ENCODE assay signal across 9 cellular contexts in the genomic region with DNA sequence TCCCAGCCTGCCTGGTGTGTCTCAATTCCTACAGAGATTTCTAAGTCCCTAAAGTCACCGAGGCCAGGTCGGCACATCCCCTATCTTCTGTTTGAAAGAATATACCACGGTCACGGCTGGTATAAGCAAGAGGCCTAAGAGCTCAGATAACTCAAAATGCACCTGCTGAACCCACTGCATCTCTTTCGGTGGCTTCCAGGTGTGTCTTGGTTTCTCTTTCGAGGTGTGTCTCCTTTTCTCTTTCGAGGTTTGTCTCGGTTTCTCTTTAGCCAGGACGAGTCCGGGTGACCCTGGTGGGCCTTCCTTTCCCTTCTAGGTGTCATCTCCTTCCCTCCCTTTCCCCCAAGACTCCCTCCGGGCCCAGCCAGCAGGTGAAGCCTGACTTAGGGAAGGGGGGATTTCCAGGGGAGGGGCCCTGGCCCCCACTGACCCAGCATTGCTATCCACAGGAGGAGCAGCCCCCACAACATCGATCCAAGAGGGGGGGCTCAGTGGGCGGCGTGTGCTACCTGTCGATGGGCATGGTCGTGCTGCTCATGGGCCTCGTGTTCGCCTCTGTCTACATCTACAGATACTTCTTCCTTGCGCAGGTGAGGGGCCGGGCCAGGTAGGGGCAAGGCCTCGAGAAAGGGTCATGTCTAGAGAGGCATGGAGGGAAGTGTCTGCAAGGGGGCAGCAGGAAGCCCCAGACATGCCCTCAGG. TPM values are rescaled to one million over a fixed set of nuclear protein-coding genes. Genes with fewer than 3 reads are reported as not detected.
A peak's percentile ranks its signal among the peaks of the same experiment; 100 is the strongest.
DNase-seq lines count a peak whose midpoint lies in the region; ATAC-seq, FAIRE-seq and TF ChIP-seq lines count a peak whose summit lies in the region.
"Had no signal": no experiment of that assay in that cellular context is flagged by ENCODE, and none has a peak within 500 bp of the region (broad histone marks: within the 10 kb centered on the region; RNA-seq: fewer than 3 reads in every experiment).

No MANE protein-coding gene starts in this region.

- FAIRE-seq in GM18507 (lab: Jason Lieb, UNC) = peak; percentile 99
- FAIRE-seq: RCC 7860 had no signal

- TF ChIP-seq EP300 in ovary (IDR thresholded peaks at IDR 0.05) = no peak

- intact Hi-C loops in mucosa of descending colon (cut with DNase I, micrococcal nuclease) (no loop called here), ovary (cut with DNase I) (no loop called here)

- H3K27ac ChIP-seq in ovary = no peak overlapping the region

- ATAC-seq in GM21447 (IDR thresholded peaks at IDR 0.05; ENCODE audit: unreplicated experiment) (peak; percentile 59), HG03442 (IDR thresholded peaks at IDR 0.05; ENCODE audit: unreplicated experiment) (peak; percentile 65), mucosa of descending colon (peak; percentile 26)

- no peak for TF ChIP-seq CTCF in mucosa of descending colon (IDR thresholded peaks at IDR 0.05)
- TF ChIP-seq CTCF in ovary (IDR thresholded peaks at IDR 0.05) = no peak

- H3K4me1 ChIP-seq in mucosa of descending colon (ENCODE audit: low read depth) (peaks cover 95% of the 10 kb centered on the region), ovary (ENCODE audit: insufficient read depth) (no peaks in the 10 kb centered on the region)

- DNase-seq in GM18507 (ENCODE audit: extremely low spot score, insufficient read length, low read depth) (no peak), mucosa of descending colon (peak in 2 of 3 donors; percentile 47 to 52), medulla oblongata (ENCODE audit: extremely low spot score) (no peak), ovary (no peak), SK-N-DZ (ENCODE audit: low spot score) (no peak), glomerular visceral epithelial cell (ENCODE audit: extremely low spot score) (no peak)

- H3K4me3 ChIP-seq in mucosa of descending colon (no peak overlapping the region), ovary (no peak overlapping the region)

- no peak for TF ChIP-seq POLR2A in ovary (IDR thresholded peaks at IDR 0.05)

- 88 to 90% (median 90%) methylated on average over 21 of the region's 21 CpGs for WGBS in ovary, 3 donors

- no peaks in the 10 kb centered on the region for H3K36me3 ChIP-seq in mucosa of descending colon (ENCODE audit: low read depth)
- no peaks in the 10 kb centered on the region for H3K36me3 ChIP-seq in ovary

- no peaks in the 10 kb centered on the region for H3K9me3 ChIP-seq in mucosa of descending colon
- H3K9me3 ChIP-seq in ovary = no peaks in the 10 kb centered on the region

- no peaks in the 10 kb centered on the region for H3K27me3 ChIP-seq in ovary

RNA-seq across cellular contexts. Expression of gene ITM2C, which starts 8.4 kb away (rescaled TPM):
- 1,000 to 10,000 TPM; 1,048 to 2,192 (median 2,113) TPM for total RNA-seq in mucosa of descending colon
- 10 to 100 TPM; 52.3 to 85.4 (median 67.8) TPM for total RNA-seq in ovary
- polyA plus RNA-seq in ovary = 10 to 100 TPM; 67.4 to 96.2 TPM
- polyA plus RNA-seq in SK-N-DZ (2014; cell fraction: cytosol; rRNA removed) = 94.1 and 96.8 TPM in 2 replicates
- polyA plus RNA-seq in SK-N-DZ (2014; cell fraction: nucleus; rRNA removed) = 45.4 and 55.7 TPM in 2 replicates

RNA-seq across cellular contexts. Expression of gene GPR55, which starts 51.9 kb away (rescaled TPM):
- total RNA-seq in mucosa of descending colon (1 to 10 TPM in 2 of 3 donors, under 1 TPM in 1; 0.99 to 1.1 (median 1.1) TPM), ovary (under 1 TPM in 2 of 7 donors, not detected in 5; 0.15 to 0.20 TPM)
- under 1 TPM; 0.05 to 0.13 TPM for polyA plus RNA-seq in ovary
- polyA plus RNA-seq in SK-N-DZ (2014; cell fraction: cytosol; rRNA removed) = not detected in 2 replicates
- not detected in 2 replicates for polyA plus RNA-seq in SK-N-DZ (2014; cell fraction: nucleus; rRNA removed)

Comparison
In these comparisons a context has a peak if more than half of its experiments do, and no peak if none do; other contexts are left out.
1. DNase-seq: peak in mucosa of descending colon (2 of 3); none in GM18507 (single experiment), medulla oblongata (single experiment), ovary (0 of 5), SK-N-DZ (single experiment) and glomerular visceral epithelial cell (single experiment).
2. RNA of gene ITM2C, which starts 8.4 kb away (total RNA-seq): 1,048 to 2,192 TPM in mucosa of descending colon; 52.3 to 85.4 TPM in ovary; every median in the first group is over 10 times any median in the second.
3. Peak in every context shown above with its lines, with median percentiles within 50 percentile points of each other: ATAC-seq.